Comparison of ENCODE assay signal across 13 cellular contexts in the genomic region with DNA sequence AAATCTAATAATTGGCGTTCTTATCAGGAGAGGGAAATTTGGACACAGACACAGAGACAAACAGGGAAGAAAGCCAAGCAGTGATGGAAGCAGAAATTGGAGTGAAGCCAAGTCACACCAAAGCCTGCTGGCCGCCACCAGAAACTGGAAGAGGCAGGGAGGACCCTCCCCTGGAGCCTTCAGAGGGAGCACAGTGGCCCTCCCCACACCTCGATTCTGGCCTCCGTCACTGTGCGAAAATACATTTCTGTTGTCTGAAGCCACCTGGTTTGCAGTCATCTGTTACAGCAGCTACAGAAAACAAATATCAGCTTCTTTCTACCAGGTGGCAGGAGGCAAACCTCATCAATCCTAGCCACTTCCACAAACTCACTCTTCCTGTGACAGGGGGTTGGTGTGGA. TPM values are rescaled to one million over a fixed set of nuclear protein-coding genes. Genes with fewer than 3 reads are reported as not detected.
A peak's percentile ranks its signal among the peaks of the same experiment; 100 is the strongest.
DNase-seq lines count a peak whose midpoint lies in the region; ATAC-seq lines count a peak whose summit lies in the region.
"Had no signal": no experiment of that assay in that cellular context is flagged by ENCODE, and none has a peak within 500 bp of the region (broad histone marks: within the 10 kb centered on the region; RNA-seq: fewer than 3 reads in every experiment).

No MANE protein-coding gene starts in this region.

- H3K27ac ChIP-seq in right cardiac atrium (ENCODE audit: low read length) (peak overlapping the region; percentile 93), thymus (ENCODE audit: low read depth) (peak overlapping the region; percentile 83)

- H3K9me3 ChIP-seq in right cardiac atrium (ENCODE audit: control insufficient read depth, low read length) (no peaks in the 10 kb centered on the region), thymus (ENCODE audit: control insufficient read depth) (no peaks in the 10 kb centered on the region)

- H3K4me3 ChIP-seq in right cardiac atrium (ENCODE audit: low read length) (no peak overlapping the region), thymus (ENCODE audit: low read length) (peak overlapping the region; percentile 18)

- intact Hi-C loops in right cardiac atrium (cut with DNase I), result loop anchor here in 2 of 4 donors (10.0 kb wide), 1 partner anchor 136 kb away; no protein-coding TSS in a partner anchor

- H3K27me3 ChIP-seq in right cardiac atrium (ENCODE audit: control insufficient read depth, insufficient read depth) (no peaks in the 10 kb centered on the region), thymus (ENCODE audit: control insufficient read depth, insufficient read depth) (no peaks in the 10 kb centered on the region)
- H3K27me3 ChIP-seq: dorsolateral prefrontal cortex had no signal

- peak; percentile 74 to 78 for ATAC-seq in right cardiac atrium
- no peak for ATAC-seq in GM18517 (IDR thresholded peaks at IDR 0.05; ENCODE audit: unreplicated experiment)
- ATAC-seq in HG03280 (IDR thresholded peaks at IDR 0.05; ENCODE audit: unreplicated experiment), result no peak

- DNase-seq in NCI-H1105 (lab: John Stamatoyannopoulos, UW) (peak; percentile 87), RPMI8226 (peak; percentile 88), right cardiac atrium (peak; percentile 84 to 89 (median 86)), AML-193 (lab: John Stamatoyannopoulos, UW) (no peak), NOMO-1 (lab: John Stamatoyannopoulos, UW; ENCODE audit: unreplicated experiment in 2 of 2) (no peak)
- DNase-seq: activated CD4-positive, alpha-beta T cell treated with anti-CD3 and anti-CD28 coated beads for 48 hours; mesendoderm; MV-4-11; stimulated activated CD4-positive, alpha-beta T cell treated with anti-CD3 and anti-CD28 coated beads, Interleukin-4, amount 100 ng/mL, for 4 hours had no signal

- H3K4me1 ChIP-seq in right cardiac atrium (ENCODE audit: control insufficient read depth, insufficient read depth, low read length), result peaks cover 5% of the 10 kb centered on the region
- peaks cover 12% of the 10 kb centered on the region for H3K4me1 ChIP-seq in thymus (ENCODE audit: control insufficient read depth, insufficient read depth, low read length)

- WGBS in right cardiac atrium, result 8% methylated on average over 5 of the region's 5 CpGs
- WGBS in thymus, result 12% methylated on average over 5 of the region's 5 CpGs

- H3K36me3 ChIP-seq in thymus (ENCODE audit: control insufficient read depth, insufficient read depth), result no peaks in the 10 kb centered on the region

RNA-seq across cellular contexts. Expression of a gene that starts 8.3 kb away (rescaled TPM):
- total RNA-seq in right cardiac atrium, result 1 to 10 TPM in 2 of 4 donors, under 1 TPM in 2; 0.28 to 2.2 (median 1.2) TPM
- polyA plus RNA-seq in right cardiac atrium, result 2.1 TPM
- polyA plus RNA-seq in thymus, result 4.9 TPM

RNA-seq across cellular contexts. Expression of a gene that starts 24.3 kb away (rescaled TPM):
- total RNA-seq in right cardiac atrium, result 1 to 10 TPM; 2.1 to 4.0 (median 2.9) TPM
- polyA plus RNA-seq in right cardiac atrium (2.1 TPM), thymus (4.6 TPM)

RNA-seq across cellular contexts. Expression of a gene that starts 60.0 kb away (rescaled TPM):
- total RNA-seq in right cardiac atrium, result 100 to 1,000 TPM in 1 of 4 donors, 10 to 100 TPM in 3; 78.4 to 102 (median 88.1) TPM
- 68.6 TPM for polyA plus RNA-seq in right cardiac atrium
- 16.8 TPM for polyA plus RNA-seq in thymus

Comparison
In these comparisons a context has a peak if more than half of its experiments do, and no peak if none do; other contexts are left out.
1. DNase-seq: peak in NCI-H1105 (single experiment), RPMI8226 (single experiment) and right cardiac atrium (3 of 3); none in AML-193 (0 of 2) and NOMO-1 (0 of 2).
2. ATAC-seq: peak in right cardiac atrium (2 of 2); none in GM18517 (single experiment) and HG03280 (single experiment).